13 cellular contexts compared by ENCODE assay signal in the genomic region with DNA sequence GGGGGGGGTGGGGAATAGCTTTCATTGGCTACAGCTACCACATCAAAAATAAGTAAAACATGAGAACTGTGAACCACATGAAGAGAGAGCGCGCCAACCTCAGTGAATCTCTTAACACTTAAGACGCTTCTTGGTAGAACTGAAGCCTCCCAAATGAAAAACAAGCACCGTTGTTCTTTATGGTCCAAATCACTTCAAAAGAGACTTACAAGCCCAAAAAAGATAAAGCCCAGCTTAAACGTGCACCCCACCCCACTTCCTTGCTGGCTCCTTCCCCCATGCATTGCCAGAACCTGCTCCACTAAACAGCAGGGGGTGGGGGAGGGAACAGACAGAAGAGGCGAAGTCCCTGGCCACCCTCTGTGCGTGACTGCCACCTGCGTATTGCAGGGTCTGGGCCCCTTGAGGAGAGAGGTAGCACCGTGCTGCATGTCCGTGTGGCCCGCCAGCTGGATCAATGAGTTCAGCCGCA.
A peak's percentile ranks its signal among the peaks of the same experiment; 100 is the strongest.
DNase-seq lines count a peak whose midpoint lies in the region; ATAC-seq, FAIRE-seq and TF ChIP-seq lines count a peak whose summit lies in the region.
"Had no signal": no experiment of that assay in that cellular context is flagged by ENCODE, and none has a peak within 500 bp of the region (broad histone marks: within the 10 kb centered on the region; RNA-seq: fewer than 3 reads in every experiment).

No MANE protein-coding gene starts in this region.

- H3K4me1 ChIP-seq in H1 (replicated peaks in 1 of 4; ENCODE audit: control insufficient read depth in 3 of 4, insufficient read depth in 4 of 4, low read length in 3 of 4) (peaks cover 0 to 10% (median 2%) of the 10 kb centered on the region in 4 experiments; a peak in 2 of 7 replicates), right lobe of liver (peaks cover 0 to 2% (median 0%) of the 10 kb centered on the region in 4 donors)

- no peaks in the 10 kb centered on the region for H3K9me3 ChIP-seq in H1 (ENCODE audit: insufficient read depth in 2 of 2, low read depth in 1 of 2, low read length in 1 of 2)
- no peaks in the 10 kb centered on the region for H3K9me3 ChIP-seq in right lobe of liver
- H3K9me3 ChIP-seq: Caco-2, heart left ventricle, upper lobe of right lung had no signal

- H2AK5ac ChIP-seq in H1 (ENCODE audit: low read depth, low read length): no peak overlapping the region

- 77% methylated on average over 12 of the region's 12 CpGs; no CpG with 5 or more reads in 1 of the 2 experiments for WGBS in H1 (ENCODE audit: extremely low coverage in 1 of 2, insufficient coverage in 1 of 2, insufficient read length in 1 of 2, insufficient replicate concordance in 2 of 2, low coverage in 1 of 2, low lambda C conversion rate in 2 of 2, missing lambda C conversion rate in 1 of 2), 2 experiments
- WGBS in right lobe of liver (ENCODE audit: insufficient coverage, low coverage, low lambda C conversion rate, missing lambda C conversion rate): 78% methylated on average over 4 of the region's 12 CpGs

- no peak for TF ChIP-seq EP300 in H1 (IDR thresholded peaks at IDR 0.05; ENCODE audit: borderline replicate concordance in 1 of 2, low read depth in 2 of 2, low read length in 2 of 2)

- peak; percentile 75 for DNase-seq in T follicular helper cell (ENCODE audit: low read depth)
- DNase-seq in activated T-cell treated with anti-CD3 and anti-CD28 coated beads for 4 hours: peak; percentile 44
- no peak for DNase-seq in H1 (ENCODE audit: low read depth in 1 of 2, low spot score in 2 of 2)
- peak; percentile 79 to 95 (median 88) for DNase-seq in stimulated activated naive CD4-positive, alpha-beta T cell (lab: John Stamatoyannopoulos, UW)
- no peak for DNase-seq in coronary artery (ENCODE audit: low spot score)
- DNase-seq in HT-29 (ENCODE audit: low spot score): no peak
- no peak for DNase-seq in NCI-H1105 (lab: John Stamatoyannopoulos, UW)
- DNase-seq in right lobe of liver: no peak
- DNase-seq: Caco-2, dermis blood vessel endothelial cell, heart left ventricle, upper lobe of right lung had no signal

- H4K8ac ChIP-seq in H1 (ENCODE audit: extremely low read depth, insufficient read depth, low read length): 0 out of 2 replicates have a peak overlapping the region, but pooled peaks have one; percentile 25

- H3K36me3 ChIP-seq in H1 (ENCODE audit: control insufficient read depth in 2 of 4, insufficient read depth in 4 of 4, low read length in 3 of 4): no peaks in the 10 kb centered on the region
- H3K36me3 ChIP-seq in right lobe of liver: no peaks in the 10 kb centered on the region
- H3K36me3 ChIP-seq: heart left ventricle, upper lobe of right lung had no signal

- H3K23ac ChIP-seq in H1 (ENCODE audit: insufficient read length): no peak overlapping the region

- H2AFZ ChIP-seq in H1 (ENCODE audit: low read length): no peak overlapping the region

- no peak overlapping the region for H3K4me2 ChIP-seq in H1 (ENCODE audit: insufficient read depth in 1 of 2, low read depth in 2 of 2, low read length in 2 of 2)
- H3K4me2 ChIP-seq: smooth muscle cell had no signal

- no peak for ATAC-seq in right lobe of liver
- ATAC-seq: heart left ventricle, upper lobe of right lung had no signal

- H3K14ac ChIP-seq in H1 (ENCODE audit: insufficient read length): no peak overlapping the region

- TF ChIP-seq CTCF in H1 (IDR thresholded peaks at IDR 0.05; ENCODE audit: control extremely low read depth in 1 of 3, insufficient read depth in 1 of 3, low read depth in 1 of 3, low read length in 3 of 3) (no peak), coronary artery (IDR thresholded peaks at IDR 0.05) (no peak), right lobe of liver (IDR thresholded peaks at IDR 0.05) (no peak)

- intact Hi-C loops in right lobe of liver (cut with DNase I): no loop called here

- H3K79me2 ChIP-seq in H1 (ENCODE audit: control insufficient read depth in 1 of 2, insufficient read depth in 2 of 2, low read length in 2 of 2): no peaks in the 10 kb centered on the region

- no peak for TF ChIP-seq POLR2A in H1 (IDR thresholded peaks at IDR 0.05; ENCODE audit: control extremely low read depth in 1 of 2, low read depth in 2 of 2, low read length in 2 of 2)
- TF ChIP-seq POLR2A in right lobe of liver (IDR thresholded peaks at IDR 0.05): no peak

- POLR2A ChIA-PET in H1 (lab: Charles Lee; ENCODE audit: partially characterized antibody): no interaction called here

- no peak overlapping the region for H2BK12ac ChIP-seq in H1 (ENCODE audit: low read depth, low read length)

- H2BK5ac ChIP-seq in H1 (ENCODE audit: low read depth, low read length): no peak overlapping the region

- H3K56ac ChIP-seq in H1 (replicated peaks; ENCODE audit: insufficient read length, low read depth, low read length): no peak overlapping the region

- no peaks in the 10 kb centered on the region for H3K79me1 ChIP-seq in H1 (ENCODE audit: low read depth, low read length)

- no peak overlapping the region for H3K9ac ChIP-seq in H1 (replicated peaks in 1 of 4; ENCODE audit: extremely low read depth in 1 of 4, low read depth in 3 of 4, low read length in 3 of 4)

- H2BK120ac ChIP-seq in H1 (replicated peaks; ENCODE audit: low read depth, low read length): no peak overlapping the region

- H3K23me2 ChIP-seq in H1 (ENCODE audit: low read depth, low read length): no peaks in the 10 kb centered on the region

- no peaks in the 10 kb centered on the region; a peak in 1 of 7 replicates for H3K27me3 ChIP-seq in H1 (replicated peaks in 1 of 4; ENCODE audit: control insufficient read depth in 3 of 4, extremely low read depth in 1 of 4, insufficient read depth in 3 of 4, low read length in 3 of 4)
- H3K27me3 ChIP-seq in right lobe of liver: no peaks in the 10 kb centered on the region
- H3K27me3 ChIP-seq: heart left ventricle, upper lobe of right lung had no signal

- no peak overlapping the region for H4K5ac ChIP-seq in H1 (ENCODE audit: insufficient read length, low read depth, low read length)

- H2BK20ac ChIP-seq in H1 (ENCODE audit: low read length): no peak overlapping the region

- CTCF ChIA-PET in H1 (lab: Charles Lee; ENCODE audit: partially characterized antibody): interaction anchor here (0.9 kb wide), 1 partner anchor 47 kb away, joined by 3 read pairs; no protein-coding TSS in a partner anchor

- no peak for FAIRE-seq in H1 (lab: Jason Lieb, UNC)

- no peak overlapping the region for H3K4ac ChIP-seq in H1 (replicated peaks; ENCODE audit: insufficient read length, low read depth, low read length)

- H4K91ac ChIP-seq in H1 (replicated peaks; ENCODE audit: insufficient read length, low read length): no peak overlapping the region

- no peaks in the 10 kb centered on the region for H4K20me1 ChIP-seq in H1 (replicated peaks in 1 of 2; ENCODE audit: control insufficient read depth in 1 of 2, insufficient read depth in 2 of 2, low read length in 2 of 2)

- H3K27ac ChIP-seq in H1 (ENCODE audit: low read depth, low read length) (no peak overlapping the region), coronary artery (no peak overlapping the region), right lobe of liver (no peak overlapping the region)
- H3K27ac ChIP-seq: upper lobe of right lung had no signal

- H2BK15ac ChIP-seq in H1 (ENCODE audit: low read length): no peak overlapping the region

- 0 out of 2 replicates have a peak overlapping the region, but pooled peaks have one; percentile 0 for H3K18ac ChIP-seq in H1 (ENCODE audit: extremely low read depth, low read length)

- no peak for TF ChIP-seq RAD21 in H1 (IDR thresholded peaks at IDR 0.05 in 1 of 2, conservative IDR thresholded peaks at IDR 0.05 in 1 of 2; ENCODE audit: low read depth in 2 of 2, low read length in 2 of 2)

- H3K4me3 ChIP-seq in H1 (ENCODE audit: extremely low read depth in 1 of 4, insufficient read depth in 2 of 4, low read depth in 3 of 4, low read length in 4 of 4): no peak overlapping the region
- H3K4me3 ChIP-seq in coronary artery: no peak overlapping the region
- no peak overlapping the region for H3K4me3 ChIP-seq in right lobe of liver
- H3K4me3 ChIP-seq: heart left ventricle, smooth muscle cell, upper lobe of right lung had no signal

TF ChIP-seq in H1, 55 proteins besides CTCF, POLR2A, EP300 and RAD21 (continues in another document):
- TF ChIP-seq SIRT6 (IDR thresholded peaks at IDR 0.05; ENCODE audit: low read length): no peak
- TF ChIP-seq, protein P1, sequence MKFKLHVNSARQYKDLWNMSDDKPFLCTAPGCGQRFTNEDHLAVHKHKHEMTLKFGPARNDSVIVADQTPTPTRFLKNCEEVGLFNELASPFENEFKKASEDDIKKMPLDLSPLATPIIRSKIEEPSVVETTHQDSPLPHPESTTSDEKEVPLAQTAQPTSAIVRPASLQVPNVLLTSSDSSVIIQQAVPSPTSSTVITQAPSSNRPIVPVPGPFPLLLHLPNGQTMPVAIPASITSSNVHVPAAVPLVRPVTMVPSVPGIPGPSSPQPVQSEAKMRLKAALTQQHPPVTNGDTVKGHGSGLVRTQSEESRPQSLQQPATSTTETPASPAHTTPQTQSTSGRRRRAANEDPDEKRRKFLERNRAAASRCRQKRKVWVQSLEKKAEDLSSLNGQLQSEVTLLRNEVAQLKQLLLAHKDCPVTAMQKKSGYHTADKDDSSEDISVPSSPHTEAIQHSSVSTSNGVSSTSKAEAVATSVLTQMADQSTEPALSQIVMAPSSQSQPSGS (IDR thresholded peaks at IDR 0.05; ENCODE audit: low read length): no peak
- TF ChIP-seq, protein P2, sequence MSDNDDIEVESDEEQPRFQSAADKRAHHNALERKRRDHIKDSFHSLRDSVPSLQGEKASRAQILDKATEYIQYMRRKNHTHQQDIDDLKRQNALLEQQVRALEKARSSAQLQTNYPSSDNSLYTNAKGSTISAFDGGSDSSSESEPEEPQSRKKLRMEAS (IDR thresholded peaks at IDR 0.05): no peak

Comparison
In these comparisons a context has a peak if more than half of its experiments do, and no peak if none do; other contexts are left out.
1. DNase-seq: peak in T follicular helper cell (single experiment), activated T-cell treated with anti-CD3 and anti-CD28 coated beads for 4 hours (single experiment) and stimulated activated naive CD4-positive, alpha-beta T cell (6 of 6); none in H1 (0 of 2), coronary artery (single experiment), HT-29 (single experiment), NCI-H1105 (single experiment) and right lobe of liver (0 of 3).